ENCODE assay signal across 8 cellular contexts in genomic region chr12:85057370-85057963, GRCh38. TPM values are rescaled to one million over a fixed set of nuclear protein-coding genes. Genes with fewer than 3 reads are reported as not detected.
DNase-seq lines count a peak whose midpoint lies in the region; ATAC-seq and TF ChIP-seq lines count a peak whose summit lies in the region.

No MANE protein-coding gene starts in this region.

- intact Hi-C loops in right lobe of liver (cut with DNase I) (no loop called here), cardiac septum (cut with DNase I) (no loop called here)

- no peak overlapping the region for H3K27ac ChIP-seq in brain microvascular endothelial cell
- H3K27ac ChIP-seq in right lobe of liver: no peak overlapping the region

- H3K36me3 ChIP-seq in brain microvascular endothelial cell (replicated peaks) (no peaks in the 10 kb centered on the region), right lobe of liver (no peaks in the 10 kb centered on the region)

- H3K27me3 ChIP-seq in brain microvascular endothelial cell (replicated peaks): no peaks in the 10 kb centered on the region
- peaks cover 0 to 2% of the 10 kb centered on the region in 2 donors for H3K27me3 ChIP-seq in right lobe of liver

- H3K4me3 ChIP-seq in brain microvascular endothelial cell (ENCODE audit: low read depth, low read length) (no peak overlapping the region), right lobe of liver (no peak overlapping the region)

- 26% methylated on average over 2 of the region's 2 CpGs for WGBS in right lobe of liver (ENCODE audit: insufficient coverage, low coverage, low lambda C conversion rate, missing lambda C conversion rate)

- no peaks in the 10 kb centered on the region for H3K9me3 ChIP-seq in right lobe of liver

- DNase-seq in D341Med (ENCODE audit: low spot score) (peak; percentile 36), NCI-H526 (lab: John Stamatoyannopoulos, UW) (peak; percentile 14 to 73), brain microvascular endothelial cell (peak; percentile 40), right lobe of liver (no peak), activated T-cell treated with anti-CD3 and anti-CD28 coated beads for 4 hours (no peak), cardiac septum (ENCODE audit: low spot score) (no peak)

- TF ChIP-seq CTCF in brain microvascular endothelial cell (IDR thresholded peaks at IDR 0.05; ENCODE audit: low read depth, low read length, missing control alignments) (peak; percentile 75), right lobe of liver (IDR thresholded peaks at IDR 0.05) (peak; percentile 63 to 82 (median 76))

- no peak for TF ChIP-seq POLR2A in right lobe of liver (IDR thresholded peaks at IDR 0.05)

- peak; percentile 87 for ATAC-seq in GM18868 (IDR thresholded peaks at IDR 0.05; ENCODE audit: unreplicated experiment)
- peak; percentile 90 for ATAC-seq in HG03064 (IDR thresholded peaks at IDR 0.05; ENCODE audit: low read depth, unreplicated experiment)
- ATAC-seq in right lobe of liver: peak; percentile 62 to 77 (median 75)

- no peaks in the 10 kb centered on the region for H3K4me1 ChIP-seq in right lobe of liver

- in situ Hi-C loops in brain microvascular endothelial cell (cut with HindIII; ENCODE audit: low pct_ligation_motif_present, low sequenced_read_pairs): no loop called here

RNA-seq across cellular contexts. Expression of gene LRRIQ1, which starts 21.3 kb away (rescaled TPM):
- under 1 TPM in 2 of 6 experiments, not detected in 4; 0.04 to 0.23 TPM for total RNA-seq in right lobe of liver
- not detected for total RNA-seq in cardiac septum

RNA-seq across cellular contexts. Expression of gene TSPAN19, which starts 21.4 kb away (rescaled TPM):
- total RNA-seq in right lobe of liver: not detected
- total RNA-seq in cardiac septum: not detected

Comparison
In these comparisons a context has a peak if more than half of its experiments do, and no peak if none do; other contexts are left out.
1. DNase-seq: peak in D341Med (single experiment), NCI-H526 (2 of 2) and brain microvascular endothelial cell (single experiment); none in right lobe of liver (0 of 3), activated T-cell treated with anti-CD3 and anti-CD28 coated beads for 4 hours (single experiment) and cardiac septum (single experiment).
2. Peak in every context shown above with its lines, with median percentiles within 50 percentile points of each other: ATAC-seq.